In the genomic region with DNA sequence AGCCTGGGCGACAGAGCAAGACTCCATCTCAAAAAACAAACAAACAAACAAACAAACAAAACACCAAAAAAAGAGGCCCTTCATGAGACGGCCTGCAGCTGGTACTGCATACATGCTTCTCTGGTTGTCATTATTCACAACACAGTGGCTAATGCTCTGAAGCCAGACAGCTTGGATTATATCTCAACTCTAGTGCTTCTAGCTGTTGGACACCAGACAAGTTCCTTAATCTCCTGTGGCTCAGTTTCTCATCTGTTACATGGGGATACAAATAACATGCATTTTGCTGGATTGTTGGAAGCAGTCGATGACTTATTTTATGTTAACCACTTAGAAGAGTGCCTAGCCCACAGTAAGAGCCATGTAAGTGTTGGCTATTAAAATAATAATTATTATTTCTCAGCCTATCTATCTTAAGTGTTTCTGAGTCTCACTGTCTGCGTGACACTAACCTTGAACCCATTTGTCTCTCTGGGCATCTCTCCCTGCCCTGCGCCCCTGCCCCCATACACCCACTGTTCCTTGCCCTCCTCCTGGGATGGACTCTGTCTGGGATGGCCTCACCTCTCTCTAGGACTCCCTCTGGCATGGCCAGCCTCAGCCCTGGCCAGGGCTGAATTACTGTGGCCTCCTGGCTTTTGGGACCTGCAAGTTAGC, we compare ENCODE assay signal across 9 cellular contexts. TPM values are rescaled to one million over a fixed set of nuclear protein-coding genes. Genes with fewer than 3 reads are reported as not detected.
DNase-seq lines count a peak whose midpoint lies in the region; ATAC-seq and TF ChIP-seq lines count a peak whose summit lies in the region.
"Had no signal": no experiment of that assay in that cellular context is flagged by ENCODE, and none has a peak within 500 bp of the region (broad histone marks: within the 10 kb centered on the region; RNA-seq: fewer than 3 reads in every experiment).

No MANE protein-coding gene starts in this region.

- 31 to 38% methylated on average over 5 of the region's 5 CpGs for WGBS in esophagus, 2 donors

- H3K9me3 ChIP-seq in SJCRH30 (replicated peaks) (no peaks in the 10 kb centered on the region), esophagus (ENCODE audit: control insufficient read depth in 2 of 2, insufficient read depth in 1 of 2, low read depth in 1 of 2, low read length in 1 of 2) (no peaks in the 10 kb centered on the region), gastrocnemius medialis (no peaks in the 10 kb centered on the region)

- TF ChIP-seq POLR2A in gastrocnemius medialis (IDR thresholded peaks at IDR 0.05) = no peak

- no peak for DNase-seq in SJCRH30
- DNase-seq in gastrocnemius medialis = no peak
- DNase-seq in H4 (ENCODE audit: low spot score) = no peak
- DNase-seq in A172 (ENCODE audit: low spot score) = no peak
- no peak for DNase-seq in stimulated activated CD4-positive, alpha-beta T cell treated with anti-CD3 and anti-CD28 coated beads, Interleukin-1b, Interleukin-23, amount 100 ng/mL, for 48 hours
- DNase-seq in NCI-H2081 (lab: John Stamatoyannopoulos, UW) = no peak

- in situ Hi-C loops in gastrocnemius medialis (cut with MboI; ENCODE audit: low sequenced_read_pairs in 4 of 4) = no loop called here

- no peak for TF ChIP-seq CTCF in GM12875 (IDR thresholded peaks at IDR 0.05; ENCODE audit: borderline replicate concordance, insufficient read depth, low read depth, low read length)
- no peak for TF ChIP-seq CTCF in gastrocnemius medialis (IDR thresholded peaks at IDR 0.05 in 4 of 5, conservative IDR thresholded peaks at IDR 0.05 in 1 of 5)

- H3K4me3 ChIP-seq in GM12875 (ENCODE audit: low read depth, low read length) (peak overlapping the region; percentile 95), SJCRH30 (peak overlapping the region; percentile 80), esophagus (ENCODE audit: low read depth in 1 of 2, low read length in 2 of 2) (peak overlapping the region; percentile 9 to 21), gastrocnemius medialis (peak overlapping the region; percentile 48 to 98 (median 92))

- H3K36me3 ChIP-seq in SJCRH30 = no peaks in the 10 kb centered on the region
- peaks cover 0 to 4% of the 10 kb centered on the region in 2 donors for H3K36me3 ChIP-seq in esophagus (ENCODE audit: control insufficient read depth in 2 of 2, insufficient read depth in 2 of 2, low read length in 1 of 2)
- no peaks in the 10 kb centered on the region for H3K36me3 ChIP-seq in gastrocnemius medialis

- ATAC-seq in gastrocnemius medialis = no peak

- intact Hi-C loops in gastrocnemius medialis (cut with DNase I; ENCODE audit: low total_unique reads) = no loop called here

- H3K4me1 ChIP-seq in SJCRH30 (peaks cover 52% of the 10 kb centered on the region), esophagus (ENCODE audit: control insufficient read depth in 2 of 2, insufficient read depth in 2 of 2, low read length in 1 of 2) (peaks cover 3 to 30% of the 10 kb centered on the region in 2 donors), gastrocnemius medialis (peaks cover 48 to 56% of the 10 kb centered on the region in 2 donors)

- no peaks in the 10 kb centered on the region for H3K27me3 ChIP-seq in SJCRH30
- no peaks in the 10 kb centered on the region for H3K27me3 ChIP-seq in esophagus (ENCODE audit: control insufficient read depth in 1 of 2, insufficient read depth in 2 of 2, low read length in 2 of 2)
- H3K27me3 ChIP-seq in gastrocnemius medialis = no peaks in the 10 kb centered on the region

- peak overlapping the region; percentile 70 for H3K27ac ChIP-seq in SJCRH30
- H3K27ac ChIP-seq in esophagus (ENCODE audit: low read depth in 2 of 2, low read length in 1 of 2) = peak overlapping the region; percentile 100
- H3K27ac ChIP-seq in gastrocnemius medialis = peak overlapping the region; percentile 99 to 100 (median 100)

RNA-seq across cellular contexts. Expression of a gene that starts 3.1 kb away (rescaled TPM):
- total RNA-seq in SJCRH30 (2014; rRNA removed; shearing (Covaris generic)) = 34.8 and 39.7 TPM in 2 replicates
- polyA plus RNA-seq in esophagus = 100 to 1,000 TPM; 175 to 339 TPM
- total RNA-seq in gastrocnemius medialis = 100 to 1,000 TPM in 2 of 4 donors, 10 to 100 TPM in 2; 59.0 to 200 (median 128) TPM
- 55.7 and 71.3 TPM in 2 replicates for total RNA-seq in H4 (2014; rRNA removed; shearing (Covaris generic))
- total RNA-seq in A172 (2014; rRNA removed; shearing (Covaris generic)) = 79.1 and 85.7 TPM in 2 replicates

RNA-seq across cellular contexts. Expression of a gene that starts 12.8 kb away (rescaled TPM):
- total RNA-seq in SJCRH30 (2014; rRNA removed; shearing (Covaris generic)) = 14.1 and 19.0 TPM in 2 replicates
- polyA plus RNA-seq in esophagus = 100 to 1,000 TPM in 1 of 2 donors, 10 to 100 TPM in 1; 47.9 to 103 TPM
- 10 to 100 TPM; 12.3 to 23.4 (median 17.6) TPM for total RNA-seq in gastrocnemius medialis
- total RNA-seq in H4 (2014; rRNA removed; shearing (Covaris generic)) = 8.6 and 13.0 TPM in 2 replicates
- total RNA-seq in A172 (2014; rRNA removed; shearing (Covaris generic)) = 10.2 and 20.5 TPM in 2 replicates

RNA-seq across cellular contexts. Expression of a gene that starts 13.4 kb away (rescaled TPM):
- 55.9 and 64.6 TPM in 2 replicates for total RNA-seq in SJCRH30 (2014; rRNA removed; shearing (Covaris generic))
- polyA plus RNA-seq in esophagus = 100 to 1,000 TPM; 157 to 323 TPM
- 100 to 1,000 TPM; 357 to 551 (median 406) TPM for total RNA-seq in gastrocnemius medialis
- total RNA-seq in H4 (2014; rRNA removed; shearing (Covaris generic)) = 6.1 and 6.7 TPM in 2 replicates
- not detected in 2 replicates for total RNA-seq in A172 (2014; rRNA removed; shearing (Covaris generic))

RNA-seq across cellular contexts. Expression of a gene that starts 13.7 kb away (rescaled TPM):
- not detected in 2 replicates for total RNA-seq in SJCRH30 (2014; rRNA removed; shearing (Covaris generic))
- 1 to 10 TPM; 2.8 to 8.4 TPM for polyA plus RNA-seq in esophagus
- not detected for total RNA-seq in gastrocnemius medialis
- not detected in 2 replicates for total RNA-seq in H4 (2014; rRNA removed; shearing (Covaris generic))
- total RNA-seq in A172 (2014; rRNA removed; shearing (Covaris generic)) = not detected in 2 replicates
- total RNA-seq: renal cortical epithelial cell had no signal

RNA-seq across cellular contexts. Expression of a gene that starts 18.2 kb away (rescaled TPM):
- 92.4 and 99.0 TPM in 2 replicates for total RNA-seq in SJCRH30 (2014; rRNA removed; shearing (Covaris generic))
- polyA plus RNA-seq in esophagus = 10 to 100 TPM in 1 of 2 donors, 1 to 10 TPM in 1; 6.9 to 20.8 TPM
- total RNA-seq in gastrocnemius medialis = 1 to 10 TPM; 1.0 to 3.9 (median 2.4) TPM
- total RNA-seq in H4 (2014; rRNA removed; shearing (Covaris generic)) = 74.2 and 92.1 TPM in 2 replicates
- total RNA-seq in A172 (2014; rRNA removed; shearing (Covaris generic)) = 88.8 and 89.6 TPM in 2 replicates

Comparison
In these comparisons a context has a peak if more than half of its experiments do, and no peak if none do; other contexts are left out.
1. H3K4me3 ChIP-seq: peak in every context shown above with its lines; median percentile 95 in GM12875; 92 in gastrocnemius medialis; 80 in SJCRH30; 15 in esophagus.